In the genomic region with DNA sequence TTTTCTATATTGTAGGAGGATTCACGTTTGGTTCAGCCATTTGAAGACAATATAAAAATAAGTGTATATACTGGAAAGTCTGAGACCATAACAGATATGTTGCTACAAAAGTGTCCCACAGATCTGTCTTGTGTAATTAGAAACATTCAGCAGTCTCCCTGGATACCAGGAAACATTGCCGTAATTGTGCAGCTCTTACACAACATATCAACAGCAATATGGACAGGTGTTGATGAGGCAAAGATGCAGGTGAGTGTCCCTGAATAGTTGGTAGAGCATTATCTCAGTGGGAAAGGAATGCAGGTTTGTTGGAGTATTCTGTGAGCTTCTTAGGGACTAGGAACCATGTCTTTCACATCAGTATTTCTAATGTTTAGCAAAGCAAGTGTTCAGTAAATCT, we compare ENCODE assay signal across 14 cellular contexts. TPM values are rescaled to one million over a fixed set of nuclear protein-coding genes. Genes with fewer than 3 reads are reported as not detected.
DNase-seq lines count a peak whose midpoint lies in the region; ATAC-seq and TF ChIP-seq lines count a peak whose summit lies in the region.
"Had no signal": no experiment of that assay in that cellular context is flagged by ENCODE, and none has a peak within 500 bp of the region (broad histone marks: within the 10 kb centered on the region; RNA-seq: fewer than 3 reads in every experiment).

No MANE protein-coding gene starts in this region.

- no peaks in the 10 kb centered on the region for H3K36me3 ChIP-seq in ascending aorta

- H3K4me1 ChIP-seq in ascending aorta = no peaks in the 10 kb centered on the region

- DNase-seq in DMS153 treated with DMSO at 0.1 percent for 48 hours (lab: John Stamatoyannopoulos, UW; ENCODE audit: unreplicated experiment) (peak; percentile 42), NCI-H146 treated with DMSO at 0.1 percent for 48 hours (lab: John Stamatoyannopoulos, UW; ENCODE audit: unreplicated experiment) (peak; percentile 81), NCI-H748 treated with DMSO at 0.1 percent for 48 hours (lab: John Stamatoyannopoulos, UW) (peak; percentile 94), left colon (no peak), HK-2 (ENCODE audit: unreplicated experiment) (no peak), ascending aorta (ENCODE audit: low spot score in 2 of 2) (no peak)
- DNase-seq: CD8-positive, alpha-beta memory T cell; DMS 273 treated with DMSO at 0.1 percent for 48 hours; MM.1S; NCI-H1105 treated with DMSO at 0.1 percent for 48 hours; NCI-H82; SIG-M5; T-helper 17 cell had no signal

- ATAC-seq in left colon (peak; percentile 45), GM21576 (IDR thresholded peaks at IDR 0.05; ENCODE audit: unreplicated experiment) (no peak)
- ATAC-seq: T-helper 17 cell had no signal

- no peaks in the 10 kb centered on the region for H3K9me3 ChIP-seq in ascending aorta

- intact Hi-C loops in left colon (cut with DNase I, micrococcal nuclease) = no loop called here
- intact Hi-C loops in ascending aorta (cut with DNase I) = no loop called here

- TF ChIP-seq CTCF in ascending aorta (IDR thresholded peaks at IDR 0.05) = no peak

- H3K27ac ChIP-seq in ascending aorta = no peak overlapping the region

- no peaks in the 10 kb centered on the region for H3K27me3 ChIP-seq in ascending aorta

- no peak overlapping the region for H3K4me3 ChIP-seq in ascending aorta

RNA-seq across cellular contexts. Expression of gene ADGRF4, which starts 18.3 kb away (rescaled TPM):
- total RNA-seq in left colon (1 to 10 TPM; 2.0 to 4.0 TPM), ascending aorta (not detected)
- total RNA-seq: CD8-positive, alpha-beta memory T cell; T-helper 17 cell had no signal

Comparison
In these comparisons a context has a peak if more than half of its experiments do, and no peak if none do; other contexts are left out.
1. DNase-seq: peak in DMS153 treated with DMSO at 0.1 percent for 48 hours (single experiment), NCI-H146 treated with DMSO at 0.1 percent for 48 hours (single experiment) and NCI-H748 treated with DMSO at 0.1 percent for 48 hours (single experiment); none in left colon (0 of 2), HK-2 (single experiment) and ascending aorta (0 of 2).